In genomic region chr17:32066863-32067642, GRCh38 we compare ENCODE assay signal across 8 cellular contexts. TPM values are rescaled to one million over a fixed set of nuclear protein-coding genes. Genes with fewer than 3 reads are reported as not detected.
A peak's percentile ranks its signal among the peaks of the same experiment; 100 is the strongest.
DNase-seq lines count a peak whose midpoint lies in the region; ATAC-seq, FAIRE-seq and TF ChIP-seq lines count a peak whose summit lies in the region.
"Not testable (repeated sequence)": the region's sequence is repeated elsewhere in the genome, so short reads cannot be mapped to it uniquely, and the experiment has no call there.

No MANE protein-coding gene starts in this region.

- peak; percentile 58 for ATAC-seq in GM19351 (IDR thresholded peaks at IDR 0.05; ENCODE audit: unreplicated experiment)
- peak; percentile 92 for ATAC-seq in activated CD4-positive, CD25-positive, alpha-beta regulatory T cell treated with anti-CD3 and anti-CD28 coated beads, Interleukin-2, amount 50 U/mL, for 24 hours

- H3K79me2 ChIP-seq in endothelial cell of umbilical vein (ENCODE audit: control insufficient read depth, insufficient read depth, low read length): not testable (repeated sequence)

- peak; percentile 52 for TF ChIP-seq CTCF in 22Rv1 (IDR thresholded peaks at IDR 0.05)
- TF ChIP-seq CTCF in endothelial cell of umbilical vein (IDR thresholded peaks at IDR 0.05; ENCODE audit: extremely low read depth in 1 of 2, insufficient read depth in 1 of 2, low read depth in 1 of 2, low read length in 2 of 2): peak in 1 of 2 donors; percentile 13

- peak; percentile 20 for DNase-seq in activated gamma-delta T cell treated with anti-CD3 and anti-CD28 coated beads, Interleukin-2, amount 50 U/mL, for 16 hours (ENCODE audit: low read depth)
- not testable (repeated sequence) for DNase-seq in endothelial cell of umbilical vein (ENCODE audit: low read depth, low spot score)
- DNase-seq in stimulated activated CD4-positive, alpha-beta T cell treated with anti-CD3 and anti-CD28 coated beads, Interleukin-2, amount 100 ng/mL, for 4 hours (ENCODE audit: low read depth): peak; percentile 17

- peak overlapping the region; percentile 54 for H2AFZ ChIP-seq in endothelial cell of umbilical vein (ENCODE audit: low read depth, low read length)

- H3K9ac ChIP-seq in endothelial cell of umbilical vein (replicated peaks; ENCODE audit: extremely low read depth, insufficient read depth, low read length): not testable (repeated sequence)

- not testable (repeated sequence) for H4K20me1 ChIP-seq in endothelial cell of umbilical vein (replicated peaks; ENCODE audit: control insufficient read depth, extremely low read depth, insufficient read depth, low read length)

- not testable (repeated sequence) for H3K4me1 ChIP-seq in endothelial cell of umbilical vein (ENCODE audit: control insufficient read depth, extremely low read depth, insufficient read depth, low read length); mononuclear cell (ENCODE audit: insufficient read depth, low read length)

- peak overlapping the region in 3 of 4 donors; percentile 43 to 83 (median 61) for H3K4me3 Mint-ChIP-seq in IgD-negative memory B cell

- not testable (repeated sequence) for H3K9me3 Mint-ChIP-seq in IgD-negative memory B cell

- not testable (repeated sequence) for H3K27ac ChIP-seq in 22Rv1; endothelial cell of umbilical vein (ENCODE audit: insufficient read depth, low read depth, low read length)

- not testable (repeated sequence) for BruUV-seq in endothelial cell of umbilical vein (replicated peaks; lab: Mats Ljungman, UMichigan)

- dilution Hi-C loops in endothelial cell of umbilical vein (cut with MboI; ENCODE audit: extremely low pct_ligation_motif_present, low sequenced_read_pairs): not testable (repeated sequence)

- not testable (repeated sequence) for H3K4me1 Mint-ChIP-seq in IgD-negative memory B cell

- FAIRE-seq in endothelial cell of umbilical vein (lab: Jason Lieb, UNC): peak; percentile 79

- not testable (repeated sequence) for H3K27me3 Mint-ChIP-seq in IgD-negative memory B cell

- POLR2A ChIA-PET in endothelial cell of umbilical vein (lab: Charles Lee): not testable (repeated sequence)

- H3K4me2 ChIP-seq in endothelial cell of umbilical vein (ENCODE audit: insufficient read depth, low read length): not testable (repeated sequence)

- not testable (repeated sequence) for H3K9me3 ChIP-seq in endothelial cell of umbilical vein (replicated peaks; ENCODE audit: control insufficient read depth, insufficient read depth, low read length); mononuclear cell (ENCODE audit: low read depth, low read length)

- intact Hi-C loops in endothelial cell of umbilical vein (cut with micrococcal nuclease): not testable (repeated sequence)

- not testable (repeated sequence) for H3K36me3 ChIP-seq in endothelial cell of umbilical vein (ENCODE audit: control insufficient read depth in 2 of 2, extremely low read depth in 1 of 2, insufficient read depth in 2 of 2, low read length in 2 of 2)

- H3K27ac Mint-ChIP-seq in IgD-negative memory B cell: not testable (repeated sequence)

- CTCF ChIA-PET in endothelial cell of umbilical vein (lab: Charles Lee): not testable (repeated sequence)

- H3K36me3 Mint-ChIP-seq in IgD-negative memory B cell: not testable (repeated sequence)

- not testable (repeated sequence) for H3K9me1 ChIP-seq in endothelial cell of umbilical vein (replicated peaks; ENCODE audit: control insufficient read depth, extremely low read depth, insufficient read depth, low read length)

- TF ChIP-seq POLR2A in endothelial cell of umbilical vein (IDR thresholded peaks at IDR 0.05; ENCODE audit: low read depth, low read length): not testable (repeated sequence)

- H3K4me3 ChIP-seq in endothelial cell of umbilical vein (replicated peaks in 1 of 3; ENCODE audit: insufficient read depth in 1 of 3, low read depth in 1 of 3, low read length in 3 of 3): not testable (repeated sequence)
- peak overlapping the region; percentile 19 for H3K4me3 ChIP-seq in mononuclear cell (ENCODE audit: low read length)

- H3K27me3 ChIP-seq in endothelial cell of umbilical vein (ENCODE audit: control insufficient read depth in 2 of 2, insufficient read depth in 2 of 2, low read length in 2 of 2); mononuclear cell (ENCODE audit: insufficient read depth, low read length): not testable (repeated sequence)

RNA-seq across cellular contexts. Expression of gene LRRC37B, which starts 59.9 kb away (rescaled TPM):
- polyA plus RNA-seq in IgD-negative memory B cell: 3.9 TPM
- total RNA-seq in endothelial cell of umbilical vein: 19.0 and 22.5 TPM in 2 replicates
- polyA plus RNA-seq in endothelial cell of umbilical vein: 10.8 and 12.9 TPM in 2 replicates
- polyA plus RNA-seq in endothelial cell of umbilical vein (2011; cell fraction: cytosol; rRNA removed): 9.5 and 9.9 TPM in 2 replicates
- 41.1 and 41.8 TPM in 2 replicates for polyA plus RNA-seq in endothelial cell of umbilical vein (2011; cell fraction: nucleus; rRNA removed)
- polyA plus RNA-seq in endothelial cell of umbilical vein (2012): 11.3 and 11.4 TPM in 2 replicates
- polyA minus RNA-seq in endothelial cell of umbilical vein: 28.2 and 36.4 TPM in 2 replicates
- polyA minus RNA-seq in endothelial cell of umbilical vein (2011; cell fraction: cytosol; rRNA and poly(A)+ RNA removed): 11.1 TPM
- polyA minus RNA-seq in endothelial cell of umbilical vein (2011; cell fraction: nucleus; rRNA and poly(A)+ RNA removed): 32.1 and 43.9 TPM in 2 replicates
- 50.2 TPM for total RNA-seq in mononuclear cell
